ENCODE assay signal across 2 cellular contexts in the genomic region with DNA sequence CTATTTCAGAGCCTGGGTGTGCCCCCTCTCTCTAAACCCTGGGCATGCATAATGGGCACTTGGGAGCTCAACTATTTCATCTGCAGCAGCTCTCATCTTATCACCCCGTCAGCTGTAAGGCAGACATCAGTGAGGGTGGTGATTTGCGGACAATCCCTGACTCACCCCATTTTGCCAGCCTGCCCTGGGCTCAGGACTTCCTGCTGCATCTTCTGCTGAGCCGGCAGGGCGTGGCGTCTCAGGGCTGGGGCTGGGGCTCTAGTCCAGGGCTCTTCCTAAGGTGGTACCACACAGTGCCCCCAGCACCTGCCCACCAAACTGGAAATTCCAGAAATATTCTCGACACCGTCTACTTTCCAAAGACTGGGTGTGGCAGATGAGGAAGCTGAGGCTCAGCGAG.
TF ChIP-seq lines count a peak whose summit lies in the region.

No MANE protein-coding gene starts in this region.

TF ChIP-seq in SK-N-SH, 30 proteins besides CTCF, POLR2A, EP300 and RAD21 (continued from another document):
- TF ChIP-seq TAF1 (IDR thresholded peaks at IDR 0.05; ENCODE audit: borderline replicate concordance, low read depth, low read length) (no peak), POLR2AphosphoS5 (IDR thresholded peaks at IDR 0.05; ENCODE audit: low read depth, low read length) (no peak), USF2 (IDR thresholded peaks at IDR 0.05; ENCODE audit: borderline replicate concordance, low read depth, low read length) (no peak), NRF1 (IDR thresholded peaks at IDR 0.05; ENCODE audit: low read depth, low read length) (no peak), RXRA (IDR thresholded peaks at IDR 0.05; ENCODE audit: borderline replicate concordance, low read depth) (no peak), SMC3 (IDR thresholded peaks at IDR 0.05; ENCODE audit: low read depth, low read length) (no peak), GATA2 (CRISPR knock-in tag; IDR thresholded peaks at IDR 0.05) (no peak), EZH2phosphoT487 (IDR thresholded peaks at IDR 0.05; ENCODE audit: borderline replicate concordance, low read depth) (no peak), FOSL2 (IDR thresholded peaks at IDR 0.05; ENCODE audit: borderline replicate concordance, low read depth) (no peak)
- TF ChIP-seq, protein P1, sequence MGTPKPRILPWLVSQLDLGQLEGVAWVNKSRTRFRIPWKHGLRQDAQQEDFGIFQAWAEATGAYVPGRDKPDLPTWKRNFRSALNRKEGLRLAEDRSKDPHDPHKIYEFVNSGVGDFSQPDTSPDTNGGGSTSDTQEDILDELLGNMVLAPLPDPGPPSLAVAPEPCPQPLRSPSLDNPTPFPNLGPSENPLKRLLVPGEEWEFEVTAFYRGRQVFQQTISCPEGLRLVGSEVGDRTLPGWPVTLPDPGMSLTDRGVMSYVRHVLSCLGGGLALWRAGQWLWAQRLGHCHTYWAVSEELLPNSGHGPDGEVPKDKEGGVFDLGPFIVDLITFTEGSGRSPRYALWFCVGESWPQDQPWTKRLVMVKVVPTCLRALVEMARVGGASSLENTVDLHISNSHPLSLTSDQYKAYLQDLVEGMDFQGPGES (IDR thresholded peaks at IDR 0.05; ENCODE audit: low read depth, low read length), result no peak
- TF ChIP-seq, protein P2, sequence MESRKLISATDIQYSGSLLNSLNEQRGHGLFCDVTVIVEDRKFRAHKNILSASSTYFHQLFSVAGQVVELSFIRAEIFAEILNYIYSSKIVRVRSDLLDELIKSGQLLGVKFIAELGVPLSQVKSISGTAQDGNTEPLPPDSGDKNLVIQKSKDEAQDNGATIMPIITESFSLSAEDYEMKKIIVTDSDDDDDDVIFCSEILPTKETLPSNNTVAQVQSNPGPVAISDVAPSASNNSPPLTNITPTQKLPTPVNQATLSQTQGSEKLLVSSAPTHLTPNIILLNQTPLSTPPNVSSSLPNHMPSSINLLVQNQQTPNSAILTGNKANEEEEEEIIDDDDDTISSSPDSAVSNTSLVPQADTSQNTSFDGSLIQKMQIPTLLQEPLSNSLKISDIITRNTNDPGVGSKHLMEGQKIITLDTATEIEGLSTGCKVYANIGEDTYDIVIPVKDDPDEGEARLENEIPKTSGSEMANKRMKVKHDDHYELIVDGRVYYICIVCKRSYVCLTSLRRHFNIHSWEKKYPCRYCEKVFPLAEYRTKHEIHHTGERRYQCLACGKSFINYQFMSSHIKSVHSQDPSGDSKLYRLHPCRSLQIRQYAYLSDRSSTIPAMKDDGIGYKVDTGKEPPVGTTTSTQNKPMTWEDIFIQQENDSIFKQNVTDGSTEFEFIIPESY (IDR thresholded peaks at IDR 0.05; ENCODE audit: borderline replicate concordance, low read depth), result no peak
- TF ChIP-seq, protein P3, sequence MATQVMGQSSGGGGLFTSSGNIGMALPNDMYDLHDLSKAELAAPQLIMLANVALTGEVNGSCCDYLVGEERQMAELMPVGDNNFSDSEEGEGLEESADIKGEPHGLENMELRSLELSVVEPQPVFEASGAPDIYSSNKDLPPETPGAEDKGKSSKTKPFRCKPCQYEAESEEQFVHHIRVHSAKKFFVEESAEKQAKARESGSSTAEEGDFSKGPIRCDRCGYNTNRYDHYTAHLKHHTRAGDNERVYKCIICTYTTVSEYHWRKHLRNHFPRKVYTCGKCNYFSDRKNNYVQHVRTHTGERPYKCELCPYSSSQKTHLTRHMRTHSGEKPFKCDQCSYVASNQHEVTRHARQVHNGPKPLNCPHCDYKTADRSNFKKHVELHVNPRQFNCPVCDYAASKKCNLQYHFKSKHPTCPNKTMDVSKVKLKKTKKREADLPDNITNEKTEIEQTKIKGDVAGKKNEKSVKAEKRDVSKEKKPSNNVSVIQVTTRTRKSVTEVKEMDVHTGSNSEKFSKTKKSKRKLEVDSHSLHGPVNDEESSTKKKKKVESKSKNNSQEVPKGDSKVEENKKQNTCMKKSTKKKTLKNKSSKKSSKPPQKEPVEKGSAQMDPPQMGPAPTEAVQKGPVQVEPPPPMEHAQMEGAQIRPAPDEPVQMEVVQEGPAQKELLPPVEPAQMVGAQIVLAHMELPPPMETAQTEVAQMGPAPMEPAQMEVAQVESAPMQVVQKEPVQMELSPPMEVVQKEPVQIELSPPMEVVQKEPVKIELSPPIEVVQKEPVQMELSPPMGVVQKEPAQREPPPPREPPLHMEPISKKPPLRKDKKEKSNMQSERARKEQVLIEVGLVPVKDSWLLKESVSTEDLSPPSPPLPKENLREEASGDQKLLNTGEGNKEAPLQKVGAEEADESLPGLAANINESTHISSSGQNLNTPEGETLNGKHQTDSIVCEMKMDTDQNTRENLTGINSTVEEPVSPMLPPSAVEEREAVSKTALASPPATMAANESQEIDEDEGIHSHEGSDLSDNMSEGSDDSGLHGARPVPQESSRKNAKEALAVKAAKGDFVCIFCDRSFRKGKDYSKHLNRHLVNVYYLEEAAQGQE (IDR thresholded peaks at IDR 0.05; ENCODE audit: low read depth, low read length), result no peak
- TF ChIP-seq, protein P4, sequence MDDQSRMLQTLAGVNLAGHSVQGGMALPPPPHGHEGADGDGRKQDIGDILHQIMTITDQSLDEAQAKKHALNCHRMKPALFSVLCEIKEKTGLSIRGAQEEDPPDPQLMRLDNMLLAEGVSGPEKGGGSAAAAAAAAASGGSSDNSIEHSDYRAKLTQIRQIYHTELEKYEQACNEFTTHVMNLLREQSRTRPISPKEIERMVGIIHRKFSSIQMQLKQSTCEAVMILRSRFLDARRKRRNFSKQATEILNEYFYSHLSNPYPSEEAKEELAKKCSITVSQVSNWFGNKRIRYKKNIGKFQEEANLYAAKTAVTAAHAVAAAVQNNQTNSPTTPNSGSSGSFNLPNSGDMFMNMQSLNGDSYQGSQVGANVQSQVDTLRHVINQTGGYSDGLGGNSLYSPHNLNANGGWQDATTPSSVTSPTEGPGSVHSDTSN (IDR thresholded peaks at IDR 0.05), result no peak

TF ChIP-seq in SK-N-SH treated with all-trans-retinoic acid at 6 μM for 48 hours, 23 proteins besides CTCF, POLR2A, EP300 and RAD21 (continued from another document):
- TF ChIP-seq PATZ1 (CRISPR knock-in tag; IDR thresholded peaks at IDR 0.05; ENCODE audit: borderline replicate concordance), result no peak
- no peak for TF ChIP-seq ZC3H10 (CRISPR knock-in tag; IDR thresholded peaks at IDR 0.05)
- TF ChIP-seq SNAI2 (CRISPR knock-in tag; IDR thresholded peaks at IDR 0.05), result no peak
- TF ChIP-seq ARNTL (CRISPR knock-in tag; IDR thresholded peaks at IDR 0.05; ENCODE audit: borderline replicate concordance, low read depth), result no peak
